Comparison of ENCODE assay signal across 19 cellular contexts in genomic region chr10:102090772-102091171, GRCh38. TPM values are rescaled to one million over a fixed set of nuclear protein-coding genes. Genes with fewer than 3 reads are reported as not detected.
A peak's percentile ranks its signal among the peaks of the same experiment; 100 is the strongest.
DNase-seq lines count a peak whose midpoint lies in the region; ATAC-seq and TF ChIP-seq lines count a peak whose summit lies in the region.
"Had no signal": no experiment of that assay in that cellular context is flagged by ENCODE, and none has a peak within 500 bp of the region (broad histone marks: within the 10 kb centered on the region; RNA-seq: fewer than 3 reads in every experiment).

No MANE protein-coding gene starts in this region.

- no peaks in the 10 kb centered on the region for H3K27me3 Mint-ChIP-seq in T-helper 17 cell
- H3K27me3 Mint-ChIP-seq: activated CD8-positive, alpha-beta memory T cell treated with anti-CD3 and anti-CD28 coated beads, Interleukin-2, amount 10 ng/mL, durations not matched to agents 7 days and 5 days; activated T-helper 17 cell treated with anti-CD3 and anti-CD28 coated beads, Interleukin-2, amount 50 U/mL, for 72 hours; CD4-positive, alpha-beta memory T cell; type B pancreatic cell had no signal

- no peak overlapping the region for H3K4me3 Mint-ChIP-seq in T-helper 17 cell
- H3K4me3 Mint-ChIP-seq: activated CD8-positive, alpha-beta memory T cell treated with anti-CD3 and anti-CD28 coated beads, Interleukin-2, amount 10 ng/mL, durations not matched to agents 7 days and 5 days; activated T-helper 17 cell treated with anti-CD3 and anti-CD28 coated beads, Interleukin-2, amount 50 U/mL, for 72 hours; CD4-positive, alpha-beta memory T cell; type B pancreatic cell had no signal

- H3K9me3 ChIP-seq in T-helper 17 cell (ENCODE audit: control insufficient read depth, low read length, poor library complexity, severe bottlenecking): no peaks in the 10 kb centered on the region
- H3K9me3 ChIP-seq: esophagus muscularis mucosa, right lobe of liver had no signal

- H3K27ac Mint-ChIP-seq in T-helper 17 cell: peak overlapping the region; percentile 34
- H3K27ac Mint-ChIP-seq: activated CD8-positive, alpha-beta memory T cell treated with anti-CD3 and anti-CD28 coated beads, Interleukin-2, amount 10 ng/mL, durations not matched to agents 7 days and 5 days; activated T-helper 17 cell treated with anti-CD3 and anti-CD28 coated beads, Interleukin-2, amount 50 U/mL, for 72 hours; type B pancreatic cell had no signal

- in situ Hi-C loops in GM13977 (cut with MboI; ENCODE audit: low pct_unique_long_range_greater_than_20kb, low sequenced_read_pairs, unreplicated experiment): no loop called here

- ATAC-seq in T-helper 17 cell: no peak
- ATAC-seq: activated CD8-positive, alpha-beta memory T cell treated with anti-CD3 and anti-CD28 coated beads, Interleukin-2, amount 10 ng/mL, durations not matched to agents 7 days and 5 days; activated T-helper 17 cell treated with anti-CD3 and anti-CD28 coated beads, Interleukin-2, amount 50 U/mL, for 72 hours; right lobe of liver had no signal

- peak; percentile 35 for DNase-seq in EH (ENCODE audit: low read depth)
- no peak for DNase-seq in T-helper 17 cell
- peak; percentile 60 for DNase-seq in glomerular visceral epithelial cell (ENCODE audit: extremely low spot score)
- DNase-seq in superior temporal gyrus (ENCODE audit: extremely low spot score): no peak
- no peak for DNase-seq in islet precursor cell
- no peak for DNase-seq in GM13977 (ENCODE audit: low spot score)
- DNase-seq: activated CD8-positive, alpha-beta memory T cell treated with anti-CD3 and anti-CD28 coated beads, Interleukin-2, amount 10 ng/mL, durations not matched to agents 7 days and 5 days; CD4-positive, alpha-beta memory T cell; DMS79 treated with DMSO at 0.1 percent for 48 hours; GM23248; NCI-H1417 treated with DMSO at 0.1 percent for 48 hours; NCI-H82; PC-9; right lobe of liver; stimulated activated naive CD4-positive, alpha-beta T cell treated with Interleukin-2 at 50 U/mL for 16 hours; T1000 had no signal

- peaks cover 2% of the 10 kb centered on the region for H3K36me3 Mint-ChIP-seq in T-helper 17 cell (ENCODE audit: low read depth)

- peaks cover 5% of the 10 kb centered on the region for H3K4me1 Mint-ChIP-seq in T-helper 17 cell
- H3K4me1 Mint-ChIP-seq: activated CD8-positive, alpha-beta memory T cell treated with anti-CD3 and anti-CD28 coated beads, Interleukin-2, amount 10 ng/mL, durations not matched to agents 7 days and 5 days; activated T-helper 17 cell treated with anti-CD3 and anti-CD28 coated beads, Interleukin-2, amount 50 U/mL, for 72 hours had no signal

- TF ChIP-seq CTCF in GM13977 (IDR thresholded peaks at IDR 0.05; ENCODE audit: extremely low read depth, insufficient read depth, missing control alignments): no peak

RNA-seq across cellular contexts. Expression of gene HPS6, which starts 25.6 kb away (rescaled TPM):
- total RNA-seq in T-helper 17 cell: 10 to 100 TPM; 12.4 to 15.8 TPM

RNA-seq across cellular contexts. Expression of gene LDB1, which starts 29.4 kb away (rescaled TPM):
- 100 to 1,000 TPM; 104 to 112 TPM for total RNA-seq in T-helper 17 cell

RNA-seq across cellular contexts. Expression of gene ARMH3, which starts 34.8 kb away (rescaled TPM):
- 10 to 100 TPM; 25.6 to 27.2 TPM for total RNA-seq in T-helper 17 cell

RNA-seq across cellular contexts. Expression of gene PPRC1, which starts 42.1 kb away (rescaled TPM):
- 10 to 100 TPM; 38.3 to 41.0 TPM for total RNA-seq in T-helper 17 cell

Comparison
In these comparisons a context has a peak if more than half of its experiments do, and no peak if none do; other contexts are left out.
1. DNase-seq: peak in EH (single experiment) and glomerular visceral epithelial cell (single experiment); none in T-helper 17 cell (0 of 3), superior temporal gyrus (single experiment), islet precursor cell (single experiment) and GM13977 (single experiment).